ENCODE assay signal across 25 cellular contexts in the genomic region with DNA sequence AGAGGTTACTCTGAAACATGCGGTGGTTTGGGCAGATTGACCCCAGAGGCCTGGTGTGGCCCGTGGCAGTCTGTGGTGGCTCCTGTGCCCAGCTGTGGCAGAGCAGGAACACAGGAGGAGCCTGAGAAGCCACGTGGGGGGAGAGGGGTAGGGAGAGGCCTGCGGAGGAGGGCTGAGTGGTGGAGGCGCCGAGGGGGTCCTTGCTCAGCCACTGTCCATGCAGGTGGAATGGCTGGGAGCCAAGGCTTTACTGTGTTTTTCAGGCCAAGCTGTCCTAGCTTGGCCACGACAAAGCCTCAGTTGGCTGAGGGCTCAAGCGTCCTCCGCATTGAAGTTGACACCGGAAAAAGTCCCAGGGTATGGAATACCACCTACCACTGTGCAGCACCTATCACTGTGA.
DNase-seq lines count a peak whose midpoint lies in the region; ATAC-seq and TF ChIP-seq lines count a peak whose summit lies in the region.
"Had no signal": no experiment of that assay in that cellular context is flagged by ENCODE, and none has a peak within 500 bp of the region (broad histone marks: within the 10 kb centered on the region; RNA-seq: fewer than 3 reads in every experiment).

No MANE protein-coding gene starts in this region.

- H3K27ac ChIP-seq in cardiac muscle cell (peak overlapping the region; percentile 32), mesenchymal stem cell (ENCODE audit: low read length, poor library complexity, severe bottlenecking) (no peak overlapping the region), neuronal stem cell (replicated peaks; ENCODE audit: low read length) (no peak overlapping the region)
- H3K27ac ChIP-seq: 22Rv1, PC-9, SJCRH30 had no signal

- peak overlapping the region in 1 of 2 experiments; percentile 74 for H3K14ac ChIP-seq in mesenchymal stem cell (ENCODE audit: low read length in 2 of 2)
- no peak overlapping the region for H3K14ac ChIP-seq in neuronal stem cell (ENCODE audit: low read length)

- no peak overlapping the region for H3K18ac ChIP-seq in mesenchymal stem cell (ENCODE audit: low read depth in 1 of 2, low read length in 2 of 2)
- peak overlapping the region; percentile 66 for H3K18ac ChIP-seq in neuronal stem cell (ENCODE audit: low read length)

- peak overlapping the region in 1 of 2 experiments; percentile 27 for H3K23ac ChIP-seq in mesenchymal stem cell (ENCODE audit: low read length in 2 of 2)
- H3K23ac ChIP-seq in neuronal stem cell (ENCODE audit: low read depth, low read length, poor library complexity): no peak overlapping the region

- H3K27me3 ChIP-seq in cardiac muscle cell (no peaks in the 10 kb centered on the region), mesenchymal stem cell (ENCODE audit: control insufficient read depth in 1 of 2, insufficient read depth in 1 of 2, low read length in 2 of 2) (peaks cover 10 to 33% of the 10 kb centered on the region in 2 experiments), neuronal stem cell (ENCODE audit: control insufficient read depth in 3 of 3, insufficient read depth in 3 of 3, low read depth in 1 of 3, low read length in 3 of 3) (peaks cover 0 to 19% (median 0%) of the 10 kb centered on the region in 3 experiments)
- H3K27me3 ChIP-seq: MG63, SJCRH30 had no signal

- H3K36me3 ChIP-seq in cardiac muscle cell: no peaks in the 10 kb centered on the region
- no peaks in the 10 kb centered on the region for H3K36me3 ChIP-seq in mesenchymal stem cell (ENCODE audit: control insufficient read depth in 1 of 2, insufficient read depth in 2 of 2, low read depth in 1 of 2, low read length in 2 of 2)
- no peaks in the 10 kb centered on the region for H3K36me3 ChIP-seq in neuronal stem cell (replicated peaks in 1 of 2; ENCODE audit: control insufficient read depth in 2 of 2, insufficient read depth in 2 of 2, low read length in 2 of 2)
- H3K36me3 ChIP-seq: HAP-1, MG63, SJCRH30 had no signal

- no peak for ATAC-seq in GM21528 (IDR thresholded peaks at IDR 0.05; ENCODE audit: low FRiP score, unreplicated experiment)
- ATAC-seq: Right ventricle myocardium inferior had no signal

- H3K9ac ChIP-seq in mesenchymal stem cell (ENCODE audit: low read length): no peak overlapping the region
- no peak overlapping the region for H3K9ac ChIP-seq in neuronal stem cell (ENCODE audit: low read depth, low read length, poor library complexity)

- H2AFZ ChIP-seq in mesenchymal stem cell (ENCODE audit: low read depth, low read length) (no peak overlapping the region), neuronal stem cell (ENCODE audit: low read length) (no peak overlapping the region)
- H2AFZ ChIP-seq: GM23338, PC-9 had no signal

- H2BK5ac ChIP-seq in mesenchymal stem cell (ENCODE audit: low read depth, low read length, poor library complexity, severe bottlenecking) (no peak overlapping the region), neuronal stem cell (ENCODE audit: low read length) (no peak overlapping the region)

- H3K4me3 ChIP-seq in cardiac muscle cell: no peak overlapping the region
- H3K4me3 ChIP-seq in mesenchymal stem cell (ENCODE audit: insufficient read depth in 1 of 2, low read depth in 1 of 2, low read length in 2 of 2): no peak overlapping the region
- H3K4me3 ChIP-seq in neuronal stem cell (ENCODE audit: low read length in 2 of 2): no peak overlapping the region
- H3K4me3 ChIP-seq in lower leg skin (ENCODE audit: low read depth, poor library complexity, severe bottlenecking): no peak overlapping the region
- H3K4me3 ChIP-seq: GM23338, HAP-1, MG63, PC-9, SJCRH30 had no signal

- H4K91ac ChIP-seq in mesenchymal stem cell (ENCODE audit: low read length): no peak overlapping the region
- no peak overlapping the region for H4K91ac ChIP-seq in neuronal stem cell (ENCODE audit: low read depth, low read length, poor library complexity)

- WGBS in mesenchymal stem cell: 84% methylated on average over 10 of the region's 10 CpGs
- WGBS in neuronal stem cell (ENCODE audit: extremely low coverage in 2 of 2, insufficient read length in 2 of 2, insufficient replicate concordance in 1 of 2), 2 donors: no CpG with 5 or more reads among the region's 10 CpGs
- 87 to 92% methylated on average over 10 of the region's 10 CpGs for WGBS in lower leg skin, 2 donors

- intact Hi-C loops in cardiac septum (cut with DNase I): no loop called here
- intact Hi-C loops in lower leg skin (cut with DNase I; ENCODE audit: low total_unique reads): no loop called here

- H3K4me1 ChIP-seq in cardiac muscle cell (ENCODE audit: low read depth): peaks cover 35% of the 10 kb centered on the region
- peaks cover 13% of the 10 kb centered on the region for H3K4me1 ChIP-seq in mesenchymal stem cell (ENCODE audit: control insufficient read depth, insufficient read depth, low read depth, low read length)
- H3K4me1 ChIP-seq in neuronal stem cell (ENCODE audit: control insufficient read depth in 2 of 2, insufficient read depth in 1 of 2, low read depth in 1 of 2, low read length in 2 of 2): peaks cover 13 to 24% of the 10 kb centered on the region in 2 donors
- H3K4me1 ChIP-seq: HAP-1, SJCRH30 had no signal

- no peak overlapping the region for H4K8ac ChIP-seq in mesenchymal stem cell (ENCODE audit: low read length)
- H4K8ac ChIP-seq in neuronal stem cell (ENCODE audit: low read depth, low read length): no peak overlapping the region

- TF ChIP-seq CTCF in cardiac muscle cell (IDR thresholded peaks at IDR 0.05; ENCODE audit: low read depth, low read length): no peak
- TF ChIP-seq CTCF in lower leg skin (IDR thresholded peaks at IDR 0.05): no peak

- H3K79me1 ChIP-seq in mesenchymal stem cell (replicated peaks; ENCODE audit: low read length, poor library complexity, severe bottlenecking): no peaks in the 10 kb centered on the region
- no peaks in the 10 kb centered on the region for H3K79me1 ChIP-seq in neuronal stem cell (ENCODE audit: low read depth, low read length)

- H2BK15ac ChIP-seq in mesenchymal stem cell (ENCODE audit: low read depth, poor library complexity, severe bottlenecking): peak overlapping the region; percentile 20
- peak overlapping the region; percentile 70 for H2BK15ac ChIP-seq in neuronal stem cell (ENCODE audit: low read length)

- H3K4me2 ChIP-seq in mesenchymal stem cell (ENCODE audit: low read length, poor library complexity, severe bottlenecking) (no peak overlapping the region), neuronal stem cell (ENCODE audit: insufficient read depth, low read length, poor library complexity, severe bottlenecking) (no peak overlapping the region)
- H3K4me2 ChIP-seq: GM23338, PC-9 had no signal

- DNase-seq in cardiac muscle cell (ENCODE audit: low read depth in 1 of 2, low spot score in 1 of 2): no peak
- DNase-seq in cardiac septum (ENCODE audit: low spot score): no peak
- no peak for DNase-seq in mesenchymal stem cell
- no peak for DNase-seq in neuronal stem cell (ENCODE audit: low spot score)
- no peak for DNase-seq in lower leg skin (ENCODE audit: low spot score in 2 of 2)
- no peak for DNase-seq in HuH-7 (ENCODE audit: low spot score)
- DNase-seq: DMS153, DND-41, HFFc6, KG1, MG63, NCI-H1105 treated with DMSO at 0.1 percent for 48 hours, NCI-H146, NCI-H1930, NCI-H2107, NCI-H446, NCI-H526, NCI-H82, PC-9, SJCRH30 had no signal

- no peak overlapping the region for H2BK120ac ChIP-seq in mesenchymal stem cell (ENCODE audit: low read depth, low read length)
- no peak overlapping the region for H2BK120ac ChIP-seq in neuronal stem cell (ENCODE audit: low read depth, low read length)

- H3K9me3 ChIP-seq in cardiac muscle cell (ENCODE audit: low read depth) (no peaks in the 10 kb centered on the region), mesenchymal stem cell (ENCODE audit: control insufficient read depth, low read length) (no peaks in the 10 kb centered on the region), neuronal stem cell (replicated peaks in 1 of 2; ENCODE audit: control insufficient read depth in 2 of 2, insufficient read depth in 1 of 2, low read depth in 1 of 2, low read length in 2 of 2) (no peaks in the 10 kb centered on the region)
- H3K9me3 ChIP-seq: HAP-1, MG63, SJCRH30 had no signal

- no peak overlapping the region for H3K4ac ChIP-seq in mesenchymal stem cell (ENCODE audit: low read depth in 1 of 2, low read length in 2 of 2)
- H3K4ac ChIP-seq in neuronal stem cell (ENCODE audit: low read length): no peak overlapping the region

- H2AK5ac ChIP-seq in mesenchymal stem cell (ENCODE audit: low read length, severe bottlenecking) (no peak overlapping the region), neuronal stem cell (ENCODE audit: low read depth, low read length) (peak overlapping the region; percentile 77)

- H2BK12ac ChIP-seq in mesenchymal stem cell (ENCODE audit: low read length in 2 of 2): no peak overlapping the region
- H2BK12ac ChIP-seq in neuronal stem cell (ENCODE audit: low read length): no peak overlapping the region

- no peak for TF ChIP-seq POLR2A in lower leg skin (IDR thresholded peaks at IDR 0.05)
